ENCODE assay signal across 10 cellular contexts in the genomic region with DNA sequence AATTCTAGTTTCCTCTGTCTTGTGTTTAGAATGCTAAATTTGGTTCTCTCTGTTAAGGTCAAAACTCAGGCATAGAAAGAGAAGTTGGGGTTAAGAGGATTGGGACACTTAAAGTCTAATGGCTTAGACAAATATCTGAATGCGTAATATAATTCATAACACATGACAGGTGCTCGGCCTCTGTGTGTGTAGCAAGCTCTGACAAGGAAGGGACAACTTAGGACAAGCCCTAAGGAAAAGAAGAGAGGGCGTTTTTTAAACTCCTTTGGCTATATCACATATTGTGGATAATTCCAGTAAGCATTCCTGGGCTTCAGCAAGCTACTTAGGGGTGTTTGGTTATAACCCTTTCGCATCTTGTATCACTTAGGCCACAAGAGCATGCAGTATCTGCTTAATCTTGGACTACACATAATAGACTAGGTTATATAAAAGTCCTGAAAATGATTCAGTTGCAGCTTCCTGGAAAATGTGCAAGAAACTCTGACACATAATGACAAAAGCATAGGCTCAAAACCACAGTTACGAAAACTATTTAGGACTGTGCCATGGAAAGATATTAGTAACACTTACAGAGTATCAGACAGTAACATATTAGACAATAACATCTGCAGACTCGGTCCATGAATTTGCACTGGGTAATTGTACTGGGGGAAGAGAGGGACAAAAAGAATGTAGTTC. TPM values are rescaled to one million over a fixed set of nuclear protein-coding genes. Genes with fewer than 3 reads are reported as not detected.
DNase-seq lines count a peak whose midpoint lies in the region; TF ChIP-seq lines count a peak whose summit lies in the region.
"Had no signal": no experiment of that assay in that cellular context is flagged by ENCODE, and none has a peak within 500 bp of the region (broad histone marks: within the 10 kb centered on the region; RNA-seq: fewer than 3 reads in every experiment).

No MANE protein-coding gene starts in this region.

- peaks cover 32% of the 10 kb centered on the region for H3K4me1 Mint-ChIP-seq in activated CD4-positive, alpha-beta T cell treated with anti-CD3 and anti-CD28 coated beads, Interleukin-2, amount 10 ng/mL, durations not matched to agents 24 days and 14 days

- no peaks in the 10 kb centered on the region for H3K27me3 ChIP-seq in adrenal gland
- H3K27me3 ChIP-seq: BE2C had no signal

- intact Hi-C loops in activated CD4-positive, alpha-beta T cell treated with anti-CD3 and anti-CD28 coated beads, Interleukin-2, amount 10 ng/mL, durations not matched to agents 24 days and 14 days (cut with micrococcal nuclease) = loop anchor here (1.0 kb wide), 2 partner anchors 8 to 16 kb away; a partner anchor contains a TSS
- intact Hi-C loops in adrenal gland (cut with DNase I) = no loop called here

- no peak for DNase-seq in activated CD4-positive, alpha-beta T cell treated with anti-CD3 and anti-CD28 coated beads, Interleukin-2, amount 10 ng/mL, durations not matched to agents 24 days and 14 days
- DNase-seq in activated CD4-positive, alpha-beta T cell treated with anti-CD3 and anti-CD28 coated beads for 48 hours = no peak
- DNase-seq in RWPE1 (ENCODE audit: low spot score) = peak; percentile 83
- DNase-seq in fibroblast of mammary gland (ENCODE audit: low read depth) = peak; percentile 98
- DNase-seq in stromal cell of bone marrow (ENCODE audit: low read depth) = peak; percentile 97
- no peak for DNase-seq in activated CD8-positive, alpha-beta memory T cell treated with anti-CD3 and anti-CD28 coated beads, Interleukin-2, amount 50 U/mL, for 48 hours
- no peak for DNase-seq in adrenal gland
- no peak for DNase-seq in KG1 (lab: John Stamatoyannopoulos, UW)
- DNase-seq: BE2C; stimulated activated CD4-positive, alpha-beta T cell treated with anti-CD3 and anti-CD28 coated beads, Interleukin-4, amount 100 ng/mL, for 24 hours had no signal

- 77 to 84% (median 80%) methylated on average over 6 of the region's 6 CpGs for WGBS in adrenal gland, 4 donors

- no peak overlapping the region for H3K4me3 ChIP-seq in fibroblast of mammary gland (ENCODE audit: control insufficient read depth, low read depth, low read length)
- no peak overlapping the region for H3K4me3 ChIP-seq in adrenal gland

- H3K27ac ChIP-seq in RWPE1 (no peak overlapping the region), adrenal gland (peak overlapping the region in 1 of 5 donors; percentile 31)

- POLR2A ChIA-PET in RWPE1 (lab: Yijun Ruan, JAX; ENCODE audit: low non-redundant PET) = no interaction called here

- no peaks in the 10 kb centered on the region for H3K4me1 ChIP-seq in adrenal gland (replicated peaks in 1 of 2)

- CTCF ChIA-PET in RWPE1 (lab: Yijun Ruan, JAX) = interaction anchor here (0.7 kb wide), 1 partner anchor 13 kb away, joined by 5 read pairs; no protein-coding TSS in a partner anchor

- no peak for TF ChIP-seq POLR2A in adrenal gland (IDR thresholded peaks at IDR 0.05)

- H3K9me3 Mint-ChIP-seq in activated CD4-positive, alpha-beta T cell treated with anti-CD3 and anti-CD28 coated beads, Interleukin-2, amount 10 ng/mL, durations not matched to agents 24 days and 14 days = no peaks in the 10 kb centered on the region

- H3K4me3 Mint-ChIP-seq in activated CD4-positive, alpha-beta T cell treated with anti-CD3 and anti-CD28 coated beads, Interleukin-2, amount 10 ng/mL, durations not matched to agents 24 days and 14 days = peak overlapping the region; percentile 1

- no peak for TF ChIP-seq CTCF in RWPE1 (conservative IDR thresholded peaks at IDR 0.05; ENCODE audit: low read depth)
- TF ChIP-seq CTCF in fibroblast of mammary gland (conservative IDR thresholded peaks at IDR 0.05; ENCODE audit: control insufficient read depth, insufficient read depth, low read depth, low read length) = no peak
- no peak for TF ChIP-seq CTCF in adrenal gland (IDR thresholded peaks at IDR 0.05)

- no peaks in the 10 kb centered on the region for H3K36me3 Mint-ChIP-seq in activated CD4-positive, alpha-beta T cell treated with anti-CD3 and anti-CD28 coated beads, Interleukin-2, amount 10 ng/mL, durations not matched to agents 24 days and 14 days (ENCODE audit: low read depth)

- H3K27ac Mint-ChIP-seq in activated CD4-positive, alpha-beta T cell treated with anti-CD3 and anti-CD28 coated beads, Interleukin-2, amount 10 ng/mL, durations not matched to agents 24 days and 14 days = peak overlapping the region; percentile 11

- H3K9me3 ChIP-seq in adrenal gland (replicated peaks in 1 of 3) = no peaks in the 10 kb centered on the region
- H3K9me3 ChIP-seq: BE2C had no signal

- peaks cover 6% of the 10 kb centered on the region for H3K27me3 Mint-ChIP-seq in activated CD4-positive, alpha-beta T cell treated with anti-CD3 and anti-CD28 coated beads, Interleukin-2, amount 10 ng/mL, durations not matched to agents 24 days and 14 days

- no peaks in the 10 kb centered on the region for H3K36me3 ChIP-seq in adrenal gland (replicated peaks in 1 of 2)
- H3K36me3 ChIP-seq: BE2C had no signal

RNA-seq across cellular contexts. Expression of a gene that starts 16.0 kb away (rescaled TPM):
- total RNA-seq in activated CD4-positive, alpha-beta T cell treated with anti-CD3 and anti-CD28 coated beads, Interleukin-2, amount 10 ng/mL, durations not matched to agents 24 days and 14 days = 106 and 107 TPM in 2 replicates
- 10 to 100 TPM; 24.8 to 77.8 (median 42.1) TPM for total RNA-seq in adrenal gland
- 10 to 100 TPM in 1 of 3 donors, 1 to 10 TPM in 2; 3.2 to 29.7 (median 7.2) TPM for polyA plus RNA-seq in adrenal gland

Comparison
In these comparisons a context has a peak if more than half of its experiments do, and no peak if none do; other contexts are left out.
1. DNase-seq: peak in RWPE1 (single experiment), fibroblast of mammary gland (single experiment) and stromal cell of bone marrow (single experiment); none in activated CD4-positive, alpha-beta T cell treated with anti-CD3 and anti-CD28 coated beads, Interleukin-2, amount 10 ng/mL, durations not matched to agents 24 days and 14 days (single experiment), activated CD4-positive, alpha-beta T cell treated with anti-CD3 and anti-CD28 coated beads for 48 hours (single experiment), activated CD8-positive, alpha-beta memory T cell treated with anti-CD3 and anti-CD28 coated beads, Interleukin-2, amount 50 U/mL, for 48 hours (single experiment), adrenal gland (0 of 7) and KG1 (single experiment).